ENCODE assay signal across 1 cellular context in the genomic region with DNA sequence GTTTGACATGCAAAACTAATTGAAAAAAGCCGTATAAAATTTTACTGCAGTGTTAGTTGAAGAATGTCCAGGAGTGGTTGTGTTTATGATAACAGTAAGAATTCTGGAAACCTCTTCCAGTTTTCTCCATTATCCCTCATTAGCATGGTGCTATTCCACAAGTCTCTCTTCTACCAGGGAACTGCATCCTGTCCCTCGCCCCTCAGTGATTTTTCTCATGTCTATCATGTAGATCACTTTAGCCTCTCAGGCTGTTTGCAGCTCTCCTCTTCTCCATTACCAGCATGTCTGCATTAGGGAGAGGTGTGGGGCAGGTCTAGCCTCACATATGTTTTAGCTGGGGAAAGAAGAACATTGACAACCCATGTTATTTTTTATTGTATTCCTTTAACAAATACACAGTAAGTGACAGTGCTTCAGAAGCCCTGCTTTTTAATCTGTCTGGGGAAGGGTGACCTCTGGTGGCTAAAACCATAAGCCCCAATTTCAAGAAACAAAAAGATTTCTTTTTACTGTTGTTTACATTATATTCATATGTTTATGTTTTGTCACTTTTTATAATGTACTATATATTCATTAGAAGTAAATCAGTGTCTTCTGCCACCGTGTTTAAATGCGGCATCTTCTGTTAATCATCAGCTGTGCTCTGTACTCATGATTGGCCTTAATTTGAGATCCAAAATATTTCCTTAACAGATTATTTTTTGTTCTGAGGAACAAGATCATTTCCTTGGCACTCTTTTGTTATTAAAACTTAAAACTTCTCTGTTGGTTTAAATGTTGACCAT.
TF ChIP-seq lines count a peak whose summit lies in the region.

No MANE protein-coding gene starts in this region.

TF ChIP-seq in K562, 482 proteins besides CTCF, POLR2A, EP300 and RAD21 (continued from another document):
- TF ChIP-seq PHF8 (IDR thresholded peaks at IDR 0.05; ENCODE audit: borderline replicate concordance, low read length) (no peak), SMC3 (conservative IDR thresholded peaks at IDR 0.05; ENCODE audit: insufficient read depth, low read depth, low read length) (peak; percentile 45), ZNF75A (CRISPR knock-in tag; IDR thresholded peaks at IDR 0.05) (no peak)
- TF ChIP-seq, protein P1, sequence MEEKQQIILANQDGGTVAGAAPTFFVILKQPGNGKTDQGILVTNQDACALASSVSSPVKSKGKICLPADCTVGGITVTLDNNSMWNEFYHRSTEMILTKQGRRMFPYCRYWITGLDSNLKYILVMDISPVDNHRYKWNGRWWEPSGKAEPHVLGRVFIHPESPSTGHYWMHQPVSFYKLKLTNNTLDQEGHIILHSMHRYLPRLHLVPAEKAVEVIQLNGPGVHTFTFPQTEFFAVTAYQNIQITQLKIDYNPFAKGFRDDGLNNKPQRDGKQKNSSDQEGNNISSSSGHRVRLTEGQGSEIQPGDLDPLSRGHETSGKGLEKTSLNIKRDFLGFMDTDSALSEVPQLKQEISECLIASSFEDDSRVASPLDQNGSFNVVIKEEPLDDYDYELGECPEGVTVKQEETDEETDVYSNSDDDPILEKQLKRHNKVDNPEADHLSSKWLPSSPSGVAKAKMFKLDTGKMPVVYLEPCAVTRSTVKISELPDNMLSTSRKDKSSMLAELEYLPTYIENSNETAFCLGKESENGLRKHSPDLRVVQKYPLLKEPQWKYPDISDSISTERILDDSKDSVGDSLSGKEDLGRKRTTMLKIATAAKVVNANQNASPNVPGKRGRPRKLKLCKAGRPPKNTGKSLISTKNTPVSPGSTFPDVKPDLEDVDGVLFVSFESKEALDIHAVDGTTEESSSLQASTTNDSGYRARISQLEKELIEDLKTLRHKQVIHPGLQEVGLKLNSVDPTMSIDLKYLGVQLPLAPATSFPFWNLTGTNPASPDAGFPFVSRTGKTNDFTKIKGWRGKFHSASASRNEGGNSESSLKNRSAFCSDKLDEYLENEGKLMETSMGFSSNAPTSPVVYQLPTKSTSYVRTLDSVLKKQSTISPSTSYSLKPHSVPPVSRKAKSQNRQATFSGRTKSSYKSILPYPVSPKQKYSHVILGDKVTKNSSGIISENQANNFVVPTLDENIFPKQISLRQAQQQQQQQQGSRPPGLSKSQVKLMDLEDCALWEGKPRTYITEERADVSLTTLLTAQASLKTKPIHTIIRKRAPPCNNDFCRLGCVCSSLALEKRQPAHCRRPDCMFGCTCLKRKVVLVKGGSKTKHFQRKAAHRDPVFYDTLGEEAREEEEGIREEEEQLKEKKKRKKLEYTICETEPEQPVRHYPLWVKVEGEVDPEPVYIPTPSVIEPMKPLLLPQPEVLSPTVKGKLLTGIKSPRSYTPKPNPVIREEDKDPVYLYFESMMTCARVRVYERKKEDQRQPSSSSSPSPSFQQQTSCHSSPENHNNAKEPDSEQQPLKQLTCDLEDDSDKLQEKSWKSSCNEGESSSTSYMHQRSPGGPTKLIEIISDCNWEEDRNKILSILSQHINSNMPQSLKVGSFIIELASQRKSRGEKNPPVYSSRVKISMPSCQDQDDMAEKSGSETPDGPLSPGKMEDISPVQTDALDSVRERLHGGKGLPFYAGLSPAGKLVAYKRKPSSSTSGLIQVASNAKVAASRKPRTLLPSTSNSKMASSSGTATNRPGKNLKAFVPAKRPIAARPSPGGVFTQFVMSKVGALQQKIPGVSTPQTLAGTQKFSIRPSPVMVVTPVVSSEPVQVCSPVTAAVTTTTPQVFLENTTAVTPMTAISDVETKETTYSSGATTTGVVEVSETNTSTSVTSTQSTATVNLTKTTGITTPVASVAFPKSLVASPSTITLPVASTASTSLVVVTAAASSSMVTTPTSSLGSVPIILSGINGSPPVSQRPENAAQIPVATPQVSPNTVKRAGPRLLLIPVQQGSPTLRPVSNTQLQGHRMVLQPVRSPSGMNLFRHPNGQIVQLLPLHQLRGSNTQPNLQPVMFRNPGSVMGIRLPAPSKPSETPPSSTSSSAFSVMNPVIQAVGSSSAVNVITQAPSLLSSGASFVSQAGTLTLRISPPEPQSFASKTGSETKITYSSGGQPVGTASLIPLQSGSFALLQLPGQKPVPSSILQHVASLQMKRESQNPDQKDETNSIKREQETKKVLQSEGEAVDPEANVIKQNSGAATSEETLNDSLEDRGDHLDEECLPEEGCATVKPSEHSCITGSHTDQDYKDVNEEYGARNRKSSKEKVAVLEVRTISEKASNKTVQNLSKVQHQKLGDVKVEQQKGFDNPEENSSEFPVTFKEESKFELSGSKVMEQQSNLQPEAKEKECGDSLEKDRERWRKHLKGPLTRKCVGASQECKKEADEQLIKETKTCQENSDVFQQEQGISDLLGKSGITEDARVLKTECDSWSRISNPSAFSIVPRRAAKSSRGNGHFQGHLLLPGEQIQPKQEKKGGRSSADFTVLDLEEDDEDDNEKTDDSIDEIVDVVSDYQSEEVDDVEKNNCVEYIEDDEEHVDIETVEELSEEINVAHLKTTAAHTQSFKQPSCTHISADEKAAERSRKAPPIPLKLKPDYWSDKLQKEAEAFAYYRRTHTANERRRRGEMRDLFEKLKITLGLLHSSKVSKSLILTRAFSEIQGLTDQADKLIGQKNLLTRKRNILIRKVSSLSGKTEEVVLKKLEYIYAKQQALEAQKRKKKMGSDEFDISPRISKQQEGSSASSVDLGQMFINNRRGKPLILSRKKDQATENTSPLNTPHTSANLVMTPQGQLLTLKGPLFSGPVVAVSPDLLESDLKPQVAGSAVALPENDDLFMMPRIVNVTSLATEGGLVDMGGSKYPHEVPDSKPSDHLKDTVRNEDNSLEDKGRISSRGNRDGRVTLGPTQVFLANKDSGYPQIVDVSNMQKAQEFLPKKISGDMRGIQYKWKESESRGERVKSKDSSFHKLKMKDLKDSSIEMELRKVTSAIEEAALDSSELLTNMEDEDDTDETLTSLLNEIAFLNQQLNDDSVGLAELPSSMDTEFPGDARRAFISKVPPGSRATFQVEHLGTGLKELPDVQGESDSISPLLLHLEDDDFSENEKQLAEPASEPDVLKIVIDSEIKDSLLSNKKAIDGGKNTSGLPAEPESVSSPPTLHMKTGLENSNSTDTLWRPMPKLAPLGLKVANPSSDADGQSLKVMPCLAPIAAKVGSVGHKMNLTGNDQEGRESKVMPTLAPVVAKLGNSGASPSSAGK (IDR thresholded peaks at IDR 0.05): no peak
